ENCODE assay signal across 1 cellular context in genomic region chr1:248884632-248885295, GRCh38.
TF ChIP-seq lines count a peak whose summit lies in the region.

No MANE protein-coding gene starts in this region.

TF ChIP-seq in H1, 55 proteins besides CTCF, POLR2A, EP300 and RAD21:
- TF ChIP-seq NANOG (IDR thresholded peaks at IDR 0.05; ENCODE audit: insufficient read depth, low read depth, low read length, poor library complexity, severe bottlenecking) (no peak), CBX8 (IDR thresholded peaks at IDR 0.05; ENCODE audit: borderline replicate concordance, low read depth, low read length) (no peak), CTBP2 (IDR thresholded peaks at IDR 0.05; ENCODE audit: borderline replicate concordance, insufficient read depth, insufficient read length, low read length) (no peak), USF2 (IDR thresholded peaks at IDR 0.05; ENCODE audit: low read length) (no peak), KDM4A (IDR thresholded peaks at IDR 0.05; ENCODE audit: low read depth, low read length, severe bottlenecking) (no peak), MAX (IDR thresholded peaks at IDR 0.05) (no peak), BCL11A (IDR thresholded peaks at IDR 0.05; ENCODE audit: low read depth in 2 of 2, low read length in 2 of 2) (no peak), SIX5 (IDR thresholded peaks at IDR 0.05; ENCODE audit: low read depth, low read length) (no peak), PHF8 (conservative IDR thresholded peaks at IDR 0.05; ENCODE audit: low read depth, low read length) (no peak), KDM1A (IDR thresholded peaks at IDR 0.05; ENCODE audit: borderline replicate concordance, low read length) (no peak), TAF1 (IDR thresholded peaks at IDR 0.05; ENCODE audit: low read depth, low read length) (no peak), EZH2 (IDR thresholded peaks at IDR 0.05; ENCODE audit: low read depth, low read length, severe bottlenecking) (no peak), HDAC6 (IDR thresholded peaks at IDR 0.05; ENCODE audit: low read depth, low read length) (no peak)
